ENCODE assay signal across 10 cellular contexts in genomic region chr11:96147186-96147585, GRCh38.
"Had no signal": no experiment of that assay in that cellular context is flagged by ENCODE, and none has a peak within 500 bp of the region (broad histone marks: within the 10 kb centered on the region; RNA-seq: fewer than 3 reads in every experiment).

No MANE protein-coding gene starts in this region.

- H3K36me3 Mint-ChIP-seq: WTC11 had no signal

- H3K4me3 Mint-ChIP-seq: stimulated activated naive B cell treated with anti-CD40 and anti-IgM and Interleukin-4, amounts not matched to agents 10 μg/mL and 1 μg/mL and 100 μg/mL, for 72 hours; T-helper 1 cell treated with Interleukin-12 subunit alpha and Interleukin-12 subunit beta and Interleukin-4 antibody, amounts not matched to agents 30 μg/mL and 1 μg/mL, for 36 hours; WTC11 had no signal

- DNase-seq: activated CD4-positive, alpha-beta T cell treated with anti-CD3 and anti-CD28 coated beads for 48 hours; activated naive CD4-positive, alpha-beta T cell treated with anti-CD3 and anti-CD28 coated beads, Interleukin-2, amount 50 U/mL, for 16 hours; anterior cingulate cortex; left ventricle myocardium superior; mesenchymal stem cell; small intestine; stimulated activated naive B cell treated with anti-CD40 and anti-IgM and Interleukin-4, amounts not matched to agents 10 μg/mL and 1 μg/mL and 100 μg/mL, for 72 hours had no signal

- H3K9me3 Mint-ChIP-seq: activated T-helper 2 cell treated with anti-CD3 and anti-CD28 coated beads, Interferon-gamma antibody, Interleukin-2, Interleukin-4, amounts not matched to agents 10 μg/mL and 5 μg/mL and 100 μg/mL, durations not matched to agents 14 hours and 24 hours and 36 hours; stimulated activated naive B cell treated with anti-CD40 and anti-IgM and Interleukin-4, amounts not matched to agents 10 μg/mL and 1 μg/mL and 100 μg/mL, for 72 hours; T-helper 1 cell treated with Interleukin-12 subunit alpha and Interleukin-12 subunit beta and Interleukin-4 antibody, amounts not matched to agents 30 μg/mL and 1 μg/mL, for 36 hours; WTC11 had no signal

- H3K27me3 Mint-ChIP-seq: stimulated activated naive B cell treated with anti-CD40 and anti-IgM and Interleukin-4, amounts not matched to agents 10 μg/mL and 1 μg/mL and 100 μg/mL, for 72 hours had no signal

- H3K27ac Mint-ChIP-seq: activated T-helper 2 cell treated with anti-CD3 and anti-CD28 coated beads, Interferon-gamma antibody, Interleukin-2, Interleukin-4, amounts not matched to agents 10 μg/mL and 5 μg/mL and 100 μg/mL, durations not matched to agents 14 hours and 24 hours and 36 hours; stimulated activated naive B cell treated with anti-CD40 and anti-IgM and Interleukin-4, amounts not matched to agents 10 μg/mL and 1 μg/mL and 100 μg/mL, for 72 hours; T-helper 1 cell treated with Interleukin-12 subunit alpha and Interleukin-12 subunit beta and Interleukin-4 antibody, amounts not matched to agents 30 μg/mL and 1 μg/mL, for 36 hours had no signal
